8 cellular contexts compared by ENCODE assay signal in the genomic region with DNA sequence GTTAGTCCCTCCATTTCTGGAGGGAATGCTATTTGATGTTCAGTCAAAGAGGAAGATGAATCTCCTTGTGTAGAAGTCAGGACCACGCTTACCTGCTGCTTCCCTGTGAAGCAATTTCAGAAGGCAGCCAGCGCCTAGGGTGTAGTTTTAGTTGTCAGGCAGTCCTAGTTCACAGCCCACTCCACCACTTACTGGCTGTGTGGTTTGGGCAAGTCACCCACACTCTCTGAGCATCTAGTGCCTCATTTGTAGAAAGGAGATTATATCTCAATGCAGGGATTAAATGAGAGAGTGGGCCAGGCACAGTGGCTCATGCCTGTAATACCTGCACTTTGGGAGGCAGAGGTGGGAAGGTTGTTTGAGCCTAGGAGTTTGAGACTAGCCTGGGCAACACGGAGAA. TPM values are rescaled to one million over a fixed set of nuclear protein-coding genes. Genes with fewer than 3 reads are reported as not detected.
"Had no signal": no experiment of that assay in that cellular context is flagged by ENCODE, and none has a peak within 500 bp of the region (broad histone marks: within the 10 kb centered on the region; RNA-seq: fewer than 3 reads in every experiment).

No MANE protein-coding gene starts in this region.

RNA-seq across cellular contexts. Expression of gene MT1H, which starts 2.6 kb away (rescaled TPM):
- total RNA-seq: M059J, PC-9, Right ventricle myocardium inferior, RPMI7951, SJCRH30, SK-MEL-5 had no signal

RNA-seq across cellular contexts. Expression of gene MT1G, which starts 4.3 kb away (rescaled TPM):
- total RNA-seq: PC-9, Right ventricle myocardium inferior, SJCRH30, SK-MEL-5 had no signal

RNA-seq across cellular contexts. Expression of gene MT1F, which starts 14.4 kb away (rescaled TPM):
- total RNA-seq: SJCRH30, SK-MEL-5 had no signal

RNA-seq across cellular contexts. Expression of gene MT1B, which starts 20.5 kb away (rescaled TPM):
- total RNA-seq: M059J; PC-9; Right ventricle myocardium inferior; RPMI7951; SJCRH30; SK-MEL-5; T-cell; T-helper 1 cell treated with Interleukin-12 subunit alpha and Interleukin-12 subunit beta and Interleukin-4 antibody, amounts not matched to agents 30 ng/mL and 1 ng/mL, for 36 hours had no signal
